Comparison of ENCODE assay signal across 9 cellular contexts in the genomic region with DNA sequence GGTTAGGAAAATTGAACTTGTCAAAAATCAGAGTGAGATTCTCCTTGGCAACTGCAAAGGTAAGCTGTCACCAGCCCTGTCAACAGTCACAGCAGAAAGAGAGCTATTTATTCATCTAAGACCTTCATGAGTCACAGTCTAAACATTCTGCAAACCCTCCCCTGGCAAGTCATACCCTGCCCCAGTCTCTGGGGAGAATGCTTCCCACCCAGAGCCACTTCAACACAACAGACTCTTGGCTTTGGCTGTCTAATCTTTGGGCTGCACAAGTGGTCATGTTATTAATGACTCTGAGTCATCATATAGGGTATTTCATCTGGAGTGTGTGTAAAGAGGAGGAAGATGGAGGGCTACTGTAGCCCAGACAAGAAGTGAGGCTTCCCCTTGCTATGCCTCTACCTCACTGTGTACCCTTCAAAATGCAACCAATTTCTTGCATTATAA.
DNase-seq lines count a peak whose midpoint lies in the region; ATAC-seq and TF ChIP-seq lines count a peak whose summit lies in the region.
"Had no signal": no experiment of that assay in that cellular context is flagged by ENCODE, and none has a peak within 500 bp of the region (broad histone marks: within the 10 kb centered on the region; RNA-seq: fewer than 3 reads in every experiment).

No MANE protein-coding gene starts in this region.

- H3K4me1 Mint-ChIP-seq in activated naive CD4-positive, alpha-beta T cell treated with anti-CD3 and anti-CD28 coated beads for 36 hours (ENCODE audit: low read depth): no peaks in the 10 kb centered on the region

- ATAC-seq in HG02610 (IDR thresholded peaks at IDR 0.05; ENCODE audit: unreplicated experiment) (peak; percentile 77), GM18505 (IDR thresholded peaks at IDR 0.05; ENCODE audit: unreplicated experiment) (no peak), HG02973 (IDR thresholded peaks at IDR 0.05; ENCODE audit: unreplicated experiment) (no peak)
- ATAC-seq in stimulated activated naive CD8-positive, alpha-beta T cell treated with anti-CD3 and anti-CD28 coated beads, Interleukin-15, Interleukin-2, amounts not matched to agents 100 U/mL and 50 U/mL, for 24 hours: peak; percentile 9

- CTCF ChIA-PET in activated naive CD4-positive, alpha-beta T cell treated with anti-CD3 and anti-CD28 coated beads for 36 hours (lab: Charles Lee): interaction anchor here (0.9 kb wide), 1 partner anchor 24 kb away, joined by 3 read pairs; no protein-coding TSS in a partner anchor

- no peak for TF ChIP-seq POLR2A in GM18505 (IDR thresholded peaks at IDR 0.05; ENCODE audit: borderline replicate concordance, extremely low read depth, insufficient read depth, insufficient read length)

- H3K9me3 Mint-ChIP-seq in activated naive CD4-positive, alpha-beta T cell treated with anti-CD3 and anti-CD28 coated beads for 36 hours: no peaks in the 10 kb centered on the region

- H3K27me3 Mint-ChIP-seq in activated naive CD4-positive, alpha-beta T cell treated with anti-CD3 and anti-CD28 coated beads for 36 hours (ENCODE audit: low read depth): peaks cover 17% of the 10 kb centered on the region

- no peak overlapping the region for H3K4me3 ChIP-seq in fibroblast of mammary gland (ENCODE audit: control insufficient read depth, low read depth, low read length)
- H3K4me3 ChIP-seq: ascending aorta had no signal

- DNase-seq in DMS153 (lab: John Stamatoyannopoulos, UW): peak; percentile 83
- DNase-seq in NCI-H345 treated with DMSO at 0.1 percent for 48 hours (lab: John Stamatoyannopoulos, UW; ENCODE audit: unreplicated experiment): peak; percentile 70
- DNase-seq in fibroblast of mammary gland (ENCODE audit: low read depth): peak; percentile 97
- DNase-seq in stimulated activated naive CD8-positive, alpha-beta T cell treated with anti-CD3 and anti-CD28 coated beads, Interleukin-15, Interleukin-2, amounts not matched to agents 100 U/mL and 50 U/mL, for 24 hours: no peak
- DNase-seq in activated naive CD4-positive, alpha-beta T cell treated with anti-CD3 and anti-CD28 coated beads for 36 hours: no peak

- no peak overlapping the region for H3K27ac Mint-ChIP-seq in activated naive CD4-positive, alpha-beta T cell treated with anti-CD3 and anti-CD28 coated beads for 36 hours

- H3K36me3 Mint-ChIP-seq in activated naive CD4-positive, alpha-beta T cell treated with anti-CD3 and anti-CD28 coated beads for 36 hours (ENCODE audit: low read depth): no peaks in the 10 kb centered on the region

- TF ChIP-seq CTCF in fibroblast of mammary gland (conservative IDR thresholded peaks at IDR 0.05; ENCODE audit: control insufficient read depth, insufficient read depth, low read depth, low read length): no peak

- no peak overlapping the region for H3K4me3 Mint-ChIP-seq in activated naive CD4-positive, alpha-beta T cell treated with anti-CD3 and anti-CD28 coated beads for 36 hours

- intact Hi-C loops in activated naive CD4-positive, alpha-beta T cell treated with anti-CD3 and anti-CD28 coated beads for 36 hours (cut with micrococcal nuclease): no loop called here

Comparison
In these comparisons a context has a peak if more than half of its experiments do, and no peak if none do; other contexts are left out.
1. DNase-seq: peak in DMS153 (single experiment), NCI-H345 treated with DMSO at 0.1 percent for 48 hours (single experiment) and fibroblast of mammary gland (single experiment); none in stimulated activated naive CD8-positive, alpha-beta T cell treated with anti-CD3 and anti-CD28 coated beads, Interleukin-15, Interleukin-2, amounts not matched to agents 100 U/mL and 50 U/mL, for 24 hours (single experiment) and activated naive CD4-positive, alpha-beta T cell treated with anti-CD3 and anti-CD28 coated beads for 36 hours (single experiment).
2. ATAC-seq: peak in HG02610 (single experiment) and stimulated activated naive CD8-positive, alpha-beta T cell treated with anti-CD3 and anti-CD28 coated beads, Interleukin-15, Interleukin-2, amounts not matched to agents 100 U/mL and 50 U/mL, for 24 hours (single experiment); none in GM18505 (single experiment) and HG02973 (single experiment).